8 cellular contexts compared by ENCODE assay signal in genomic region chr6:39102024-39102820, GRCh38. TPM values are rescaled to one million over a fixed set of nuclear protein-coding genes. Genes with fewer than 3 reads are reported as not detected.
DNase-seq lines count a peak whose midpoint lies in the region; ATAC-seq and TF ChIP-seq lines count a peak whose summit lies in the region.

No MANE protein-coding gene starts in this region.

- peak; percentile 66 for ATAC-seq in GM19455 (IDR thresholded peaks at IDR 0.05; ENCODE audit: unreplicated experiment)
- ATAC-seq in psoas muscle = no peak
- ATAC-seq in HG03460 (IDR thresholded peaks at IDR 0.05; ENCODE audit: unreplicated experiment) = no peak

- H3K4me2 ChIP-seq in fibroblast of lung (ENCODE audit: extremely low read depth, insufficient read depth, low read length) = peak overlapping the region; percentile 9

- H2AFZ ChIP-seq in fibroblast of lung (ENCODE audit: low read length) = no peak overlapping the region

- H3K4me1 ChIP-seq in fibroblast of lung (ENCODE audit: control insufficient read depth, extremely low read depth, insufficient read depth, low read length) (peaks cover 4% of the 10 kb centered on the region), psoas muscle (no peaks in the 10 kb centered on the region)

- TF ChIP-seq CTCF in AG04450 (IDR thresholded peaks at IDR 0.05; ENCODE audit: low read depth, low read length) (peak; percentile 58), fibroblast of lung (conservative IDR thresholded peaks at IDR 0.05 in 1 of 2, IDR thresholded peaks at IDR 0.05 in 1 of 2; ENCODE audit: low read depth in 1 of 2, low read length in 2 of 2) (peak; percentile 63 to 72), psoas muscle (IDR thresholded peaks at IDR 0.05) (peak; percentile 17)

- CTCF ChIA-PET in AG04450 (lab: Charles Lee) = interaction anchor here (0.6 to 2.3 kb wide), 17 partner anchors 9 to 705 kb away, joined by 3 to 30 read pairs (median 4); partner anchors contain the start of gene SAYSD1

- H3K9me3 ChIP-seq in AG04450 (ENCODE audit: control insufficient read depth, insufficient read depth, low read length) (no peaks in the 10 kb centered on the region), fibroblast of lung (ENCODE audit: control insufficient read depth, insufficient read depth, low read depth, low read length) (no peaks in the 10 kb centered on the region), psoas muscle (no peaks in the 10 kb centered on the region)

- H3K79me2 ChIP-seq in fibroblast of lung (ENCODE audit: control insufficient read depth, insufficient read depth, low read length) = no peaks in the 10 kb centered on the region

- no peaks in the 10 kb centered on the region for H4K20me1 ChIP-seq in fibroblast of lung (ENCODE audit: control insufficient read depth, extremely low read depth, insufficient read depth, low read length)

- intact Hi-C loops in psoas muscle (cut with DNase I) = no loop called here

- H3K27ac ChIP-seq in AG04450 (ENCODE audit: low read depth, low read length) = no peak overlapping the region
- H3K27ac ChIP-seq in fibroblast of lung (ENCODE audit: insufficient read depth, low read length) = no peak overlapping the region
- H3K27ac ChIP-seq in psoas muscle = no peak overlapping the region

- no peaks in the 10 kb centered on the region for H3K36me3 ChIP-seq in fibroblast of lung (ENCODE audit: control insufficient read depth, insufficient read depth, low read length)
- peaks cover 0 to 17% of the 10 kb centered on the region in 2 donors for H3K36me3 ChIP-seq in psoas muscle (ENCODE audit: insufficient read depth in 1 of 2, low read depth in 1 of 2)

- 63 to 65% (median 64%) methylated on average over 12 of the region's 12 CpGs for WGBS in psoas muscle, 3 donors

- POLR2A ChIA-PET in AG04450 (lab: Yijun Ruan, JAX) = interaction anchor here (1.4 kb wide), 2 partner anchors 12 to 14 kb away, joined by 8 to 14 read pairs; partner anchors contain the start of gene SAYSD1

- no peak overlapping the region for H3K9ac ChIP-seq in fibroblast of lung (ENCODE audit: insufficient read depth, low read length)

- no peaks in the 10 kb centered on the region for H3K27me3 ChIP-seq in AG04450 (ENCODE audit: control insufficient read depth, insufficient read depth, low read length)
- H3K27me3 ChIP-seq in fibroblast of lung (ENCODE audit: control insufficient read depth, insufficient read depth, low read length) = no peaks in the 10 kb centered on the region
- H3K27me3 ChIP-seq in psoas muscle (ENCODE audit: insufficient read depth in 3 of 3, low read length in 2 of 3) = peaks cover 0 to 3% (median 0%) of the 10 kb centered on the region in 3 donors

- DNase-seq in AG04450 (ENCODE audit: low read depth, low spot score) = peak; percentile 49
- peak; percentile 39 to 84 for DNase-seq in NCI-H526 (lab: John Stamatoyannopoulos, UW)
- DNase-seq in fibroblast of lung (ENCODE audit: low read depth in 2 of 2) = peak; percentile 74 to 98
- DNase-seq in psoas muscle = no peak
- no peak for DNase-seq in D341Med (ENCODE audit: low spot score)
- no peak for DNase-seq in HK-2 (ENCODE audit: unreplicated experiment)

- no peak overlapping the region for H3K4me3 ChIP-seq in AG04450 (ENCODE audit: low read depth, low read length)
- H3K4me3 ChIP-seq in fibroblast of lung (replicated peaks in 1 of 4; ENCODE audit: control extremely low read depth in 1 of 4, insufficient read depth in 1 of 4, low read depth in 3 of 4, low read length in 4 of 4) = peak overlapping the region in 1 of 4 experiments; percentile 8
- no peak overlapping the region for H3K4me3 ChIP-seq in psoas muscle

RNA-seq across cellular contexts. Expression of gene SAYSD1, which starts 12.8 kb away (rescaled TPM):
- polyA plus RNA-seq in AG04450 (2011; rRNA removed) (10.2 and 12.8 TPM in 2 replicates), fibroblast of lung (11.3 and 11.9 TPM in 2 replicates), psoas muscle (10 to 100 TPM in 1 of 3 donors, 1 to 10 TPM in 2; 5.4 to 12.4 (median 9.2) TPM)
- 7.1 and 7.6 TPM in 2 replicates for polyA minus RNA-seq in AG04450 (2011; rRNA and poly(A)+ RNA removed)
- total RNA-seq in fibroblast of lung (13.9 and 17.2 TPM in 2 replicates), psoas muscle (1 to 10 TPM; 4.8 to 8.2 (median 5.5) TPM)
- polyA plus RNA-seq in fibroblast of lung (2012) = 7.0 and 7.2 TPM in 2 replicates
- polyA minus RNA-seq in fibroblast of lung (ENCODE audit: low replicate concordance) = 1.3 and 3.2 TPM in 2 replicates

RNA-seq across cellular contexts. Expression of gene GLP1R, which starts 53.6 kb away (rescaled TPM):
- polyA plus RNA-seq in AG04450 (2011; rRNA removed) (not detected in 2 replicates), fibroblast of lung (not detected in 2 replicates), psoas muscle (not detected)
- polyA minus RNA-seq in AG04450 (2011; rRNA and poly(A)+ RNA removed) = not detected in 2 replicates
- total RNA-seq in fibroblast of lung (not detected in 2 replicates), psoas muscle (not detected)
- not detected in 2 replicates for polyA plus RNA-seq in fibroblast of lung (2012)
- not detected in 2 replicates for polyA minus RNA-seq in fibroblast of lung (ENCODE audit: low replicate concordance)

Comparison
In these comparisons a context has a peak if more than half of its experiments do, and no peak if none do; other contexts are left out.
1. DNase-seq: peak in AG04450 (single experiment), NCI-H526 (2 of 2) and fibroblast of lung (2 of 2); none in psoas muscle (0 of 2), D341Med (single experiment) and HK-2 (single experiment).
2. CTCF ChIP-seq: peak in every context shown above with its lines; median percentile 68 in fibroblast of lung; 58 in AG04450; 17 in psoas muscle.